1 cellular context compared by ENCODE assay signal in genomic region chr1:28247603-28248272, GRCh38.
TF ChIP-seq lines count a peak whose summit lies in the region.

No MANE protein-coding gene starts in this region.

TF ChIP-seq in H1, 55 proteins besides CTCF, POLR2A, EP300 and RAD21:
- TF ChIP-seq ATF3 (IDR thresholded peaks at IDR 0.05; ENCODE audit: insufficient read depth, low read depth, low read length) (no peak), HDAC2 (IDR thresholded peaks at IDR 0.05; ENCODE audit: borderline replicate concordance in 1 of 2, low read depth in 2 of 2, low read length in 2 of 2) (no peak), TEAD4 (IDR thresholded peaks at IDR 0.05; ENCODE audit: low read depth, low read length) (no peak), JUN (IDR thresholded peaks at IDR 0.05; ENCODE audit: low read depth, low read length) (no peak)
TF ChIP-seq in H1: peak in this region for 0.
